1 cellular context compared by ENCODE assay signal in the genomic region with DNA sequence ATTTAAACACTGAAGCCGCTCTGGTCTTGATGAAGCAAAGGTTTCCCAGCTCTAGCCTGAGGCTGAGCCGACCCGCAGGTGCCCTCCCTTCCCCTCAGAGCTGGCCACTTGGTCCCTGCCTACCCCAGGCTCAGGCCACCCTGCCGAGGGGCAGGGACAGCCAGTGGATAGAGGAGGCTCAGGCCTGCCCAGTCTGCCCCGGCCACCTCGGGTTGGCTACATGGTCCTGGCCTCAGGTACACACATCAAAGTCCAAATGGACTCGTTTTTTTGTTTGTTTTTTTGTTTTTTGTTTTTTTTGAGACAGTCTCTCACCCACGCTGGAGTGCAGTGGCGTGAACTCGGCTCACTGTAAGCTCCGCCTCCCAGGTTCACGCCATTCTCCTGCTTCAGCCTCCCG.
TF ChIP-seq lines count a peak whose summit lies in the region.

No MANE protein-coding gene starts in this region.

TF ChIP-seq in liver, 16 proteins besides CTCF, POLR2A, EP300 and RAD21 (continued from another document):
- TF ChIP-seq, protein P1, sequence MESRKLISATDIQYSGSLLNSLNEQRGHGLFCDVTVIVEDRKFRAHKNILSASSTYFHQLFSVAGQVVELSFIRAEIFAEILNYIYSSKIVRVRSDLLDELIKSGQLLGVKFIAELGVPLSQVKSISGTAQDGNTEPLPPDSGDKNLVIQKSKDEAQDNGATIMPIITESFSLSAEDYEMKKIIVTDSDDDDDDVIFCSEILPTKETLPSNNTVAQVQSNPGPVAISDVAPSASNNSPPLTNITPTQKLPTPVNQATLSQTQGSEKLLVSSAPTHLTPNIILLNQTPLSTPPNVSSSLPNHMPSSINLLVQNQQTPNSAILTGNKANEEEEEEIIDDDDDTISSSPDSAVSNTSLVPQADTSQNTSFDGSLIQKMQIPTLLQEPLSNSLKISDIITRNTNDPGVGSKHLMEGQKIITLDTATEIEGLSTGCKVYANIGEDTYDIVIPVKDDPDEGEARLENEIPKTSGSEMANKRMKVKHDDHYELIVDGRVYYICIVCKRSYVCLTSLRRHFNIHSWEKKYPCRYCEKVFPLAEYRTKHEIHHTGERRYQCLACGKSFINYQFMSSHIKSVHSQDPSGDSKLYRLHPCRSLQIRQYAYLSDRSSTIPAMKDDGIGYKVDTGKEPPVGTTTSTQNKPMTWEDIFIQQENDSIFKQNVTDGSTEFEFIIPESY (IDR thresholded peaks at IDR 0.05), result no peak
- TF ChIP-seq, protein P2, sequence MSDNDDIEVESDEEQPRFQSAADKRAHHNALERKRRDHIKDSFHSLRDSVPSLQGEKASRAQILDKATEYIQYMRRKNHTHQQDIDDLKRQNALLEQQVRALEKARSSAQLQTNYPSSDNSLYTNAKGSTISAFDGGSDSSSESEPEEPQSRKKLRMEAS (IDR thresholded peaks at IDR 0.05), result no peak
- TF ChIP-seq JUND (IDR thresholded peaks at IDR 0.05) (no peak), RXRA (IDR thresholded peaks at IDR 0.05) (peak; percentile 76 to 86), FOXA2 (IDR thresholded peaks at IDR 0.05) (peak; percentile 30)
